In the genomic region with DNA sequence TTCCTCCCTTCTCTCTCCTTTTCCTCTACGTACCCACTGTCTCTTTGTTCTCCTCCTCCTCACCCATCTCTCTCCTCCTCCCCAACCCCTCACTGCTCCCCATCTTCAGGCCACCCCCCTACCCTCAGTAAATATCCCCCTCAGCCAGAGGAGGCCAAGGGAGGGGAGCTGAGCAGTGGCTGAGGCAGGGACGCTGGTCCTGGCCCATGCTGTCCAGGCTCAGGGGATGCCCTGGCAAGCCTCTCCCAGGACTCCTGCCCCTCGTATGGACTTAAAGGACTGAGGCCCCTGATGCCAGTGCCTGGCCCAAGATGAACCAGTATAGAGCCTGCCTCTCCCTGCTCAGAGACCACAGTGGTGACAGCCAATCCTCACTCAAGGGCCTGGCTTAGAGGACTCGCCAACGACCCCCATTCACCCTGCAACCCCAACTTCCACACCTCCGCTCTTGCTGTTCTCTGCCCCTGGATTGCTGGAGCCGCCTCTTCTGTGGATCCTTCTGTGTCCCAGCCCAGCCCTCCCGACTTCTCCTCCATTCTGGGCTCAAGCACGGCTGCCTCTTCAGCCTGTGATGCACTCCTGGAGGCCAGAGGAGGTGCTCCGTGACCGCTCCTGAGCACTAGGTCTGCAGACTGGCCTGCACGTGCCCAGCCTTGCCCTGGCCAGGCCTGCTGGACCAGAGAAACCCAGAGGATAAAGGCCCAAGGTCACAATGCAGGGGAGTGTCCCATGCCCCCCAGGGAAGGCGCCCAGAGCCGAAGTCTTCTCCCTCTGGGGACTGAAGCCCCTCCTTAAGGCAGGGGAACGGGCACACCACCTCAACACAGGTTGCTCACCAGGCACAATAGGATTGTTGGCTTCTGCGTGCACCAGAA, we compare ENCODE assay signal across 22 cellular contexts. TPM values are rescaled to one million over a fixed set of nuclear protein-coding genes. Genes with fewer than 3 reads are reported as not detected.
DNase-seq lines count a peak whose midpoint lies in the region; ATAC-seq and TF ChIP-seq lines count a peak whose summit lies in the region.
"Had no signal": no experiment of that assay in that cellular context is flagged by ENCODE, and none has a peak within 500 bp of the region (broad histone marks: within the 10 kb centered on the region; RNA-seq: fewer than 3 reads in every experiment).

No MANE protein-coding gene starts in this region.

- H3K4me2 ChIP-seq in HCT116 (ENCODE audit: low read length) (no peak overlapping the region), PC-3 (ENCODE audit: low read length) (no peak overlapping the region)

- no peaks in the 10 kb centered on the region for H3K9me3 ChIP-seq in HCT116 (ENCODE audit: control insufficient read depth in 1 of 2, insufficient read depth in 1 of 2, low read depth in 1 of 2, low read length in 2 of 2)
- no peaks in the 10 kb centered on the region for H3K9me3 ChIP-seq in PC-3 (ENCODE audit: low read length)
- no peaks in the 10 kb centered on the region for H3K9me3 ChIP-seq in gastrocnemius medialis
- H3K9me3 ChIP-seq: BE2C, pancreas, SJCRH30 had no signal

- no TSS peak for BruUV-seq in HCT116 (replicated peaks; lab: Mats Ljungman, UMichigan)
- no TSS peak for BruUV-seq in PC-3 (replicated peaks; lab: Mats Ljungman, UMichigan)

- no peaks in the 10 kb centered on the region for H3F3A ChIP-seq in PC-3 (ENCODE audit: low read length, unreplicated experiment)

- H4K20me1 ChIP-seq in HCT116 (ENCODE audit: insufficient read depth) (no peaks in the 10 kb centered on the region), PC-3 (ENCODE audit: low read length) (no peaks in the 10 kb centered on the region)

- CTCF ChIA-PET in activated CD4-positive, alpha-beta T cell treated with anti-CD3 and anti-CD28 coated beads, Interleukin-2, amount 10 ng/mL, durations not matched to agents 7 days and 5 days (lab: Charles Lee), result interaction anchor here (1.0 to 1.7 kb wide), 2 partner anchors 16 to 20 kb away, joined by 6 to 8 read pairs; a partner anchor contains a TSS
- CTCF ChIA-PET in HCT116 (lab: Charles Lee) (interaction anchor here (0.6 kb wide), 1 partner anchor 12 kb away, joined by 3 read pairs; no protein-coding TSS in a partner anchor), PC-3 (lab: Charles Lee) (no interaction called here)

- no peaks in the 10 kb centered on the region for H3K79me2 ChIP-seq in HCT116 (ENCODE audit: insufficient read depth, low read length)
- H3K79me2 ChIP-seq in PC-3 (ENCODE audit: low read length), result no peaks in the 10 kb centered on the region

- 0 out of 2 replicates have a peak, but pooled peaks have one; percentile 6 for ATAC-seq in HCT116
- no peak for ATAC-seq in stimulated activated effector memory CD8-positive, alpha-beta T cell treated with anti-CD3 and anti-CD28 coated beads, Interleukin-12 subunit alpha, Interleukin-12 subunit beta, amount 100 ng/mL, for 72 hours
- ATAC-seq in PC-3, result no peak
- ATAC-seq in gastrocnemius medialis, result no peak
- ATAC-seq: pancreas had no signal

- H3K27ac ChIP-seq in HCT116 (ENCODE audit: low read depth, low read length), result no peak overlapping the region
- H3K27ac ChIP-seq in PC-3 (ENCODE audit: low read length), result no peak overlapping the region
- no peak overlapping the region for H3K27ac ChIP-seq in gastrocnemius medialis
- H3K27ac ChIP-seq: epithelial cell of prostate, pancreas, SJCRH30 had no signal

- RAD21 ChIA-PET in HCT116 (lab: Charles Lee; ENCODE audit: low non-redundant PET in 1 of 2, low total read pairs in 2 of 2, uncharacterized antibody in 2 of 2, unreplicated experiment in 2 of 2), result no interaction called here

- POLR2A ChIA-PET in activated CD4-positive, alpha-beta T cell treated with anti-CD3 and anti-CD28 coated beads, Interleukin-2, amount 10 ng/mL, durations not matched to agents 7 days and 5 days (lab: Charles Lee), result no interaction called here
- POLR2A ChIA-PET in HCT116 (lab: Charles Lee), result no interaction called here
- POLR2A ChIA-PET in PC-3 (lab: Charles Lee; ENCODE audit: unreplicated experiment), result no interaction called here

- H3K36me3 ChIP-seq in HCT116 (ENCODE audit: control insufficient read depth in 1 of 2, insufficient read depth in 2 of 2, low read length in 2 of 2) (no peaks in the 10 kb centered on the region), PC-3 (ENCODE audit: low read depth, low read length) (no peaks in the 10 kb centered on the region), gastrocnemius medialis (no peaks in the 10 kb centered on the region)
- H3K36me3 ChIP-seq: BE2C, pancreas, SJCRH30 had no signal

- peak overlapping the region; percentile 64 for H3K27ac Mint-ChIP-seq in activated CD4-positive, alpha-beta T cell treated with anti-CD3 and anti-CD28 coated beads, Interleukin-2, amount 10 ng/mL, durations not matched to agents 7 days and 5 days
- peak overlapping the region in 4 of 6 donors; percentile 39 to 73 (median 58) for H3K27ac Mint-ChIP-seq in immature natural killer cell
- H3K27ac Mint-ChIP-seq in stimulated activated effector memory CD8-positive, alpha-beta T cell treated with anti-CD3 and anti-CD28 coated beads, Interleukin-12 subunit alpha, Interleukin-12 subunit beta, amount 100 ng/mL, for 72 hours, result peak overlapping the region; percentile 96
- H3K27ac Mint-ChIP-seq: HFFc6 had no signal

- H2AFZ ChIP-seq in HCT116 (ENCODE audit: low read depth, low read length, poor library complexity, severe bottlenecking), result no peak overlapping the region
- H2AFZ ChIP-seq in PC-3 (ENCODE audit: low read length), result no peak overlapping the region

- H3K4me3 Mint-ChIP-seq in activated CD4-positive, alpha-beta T cell treated with anti-CD3 and anti-CD28 coated beads, Interleukin-2, amount 10 ng/mL, durations not matched to agents 7 days and 5 days, result no peak overlapping the region
- H3K4me3 Mint-ChIP-seq in immature natural killer cell, result no peak overlapping the region
- H3K4me3 Mint-ChIP-seq in stimulated activated effector memory CD8-positive, alpha-beta T cell treated with anti-CD3 and anti-CD28 coated beads, Interleukin-12 subunit alpha, Interleukin-12 subunit beta, amount 100 ng/mL, for 72 hours, result no peak overlapping the region
- H3K4me3 Mint-ChIP-seq: HFFc6 had no signal

- no peaks in the 10 kb centered on the region for H3K9me2 ChIP-seq in HCT116 (ENCODE audit: insufficient read depth)
- no peaks in the 10 kb centered on the region for H3K9me2 ChIP-seq in PC-3 (replicated peaks; ENCODE audit: low read length)

- no peak for TF ChIP-seq POLR2A in HCT116 (IDR thresholded peaks at IDR 0.05; ENCODE audit: borderline replicate concordance, extremely low read depth, insufficient read depth, insufficient read length)
- no peak for TF ChIP-seq POLR2A in gastrocnemius medialis (IDR thresholded peaks at IDR 0.05)

- H3K4me1 ChIP-seq in HCT116 (ENCODE audit: control insufficient read depth in 1 of 2, insufficient read depth in 2 of 2, low read length in 2 of 2) (no peaks in the 10 kb centered on the region), PC-3 (ENCODE audit: insufficient read depth, low read length) (no peaks in the 10 kb centered on the region), gastrocnemius medialis (no peaks in the 10 kb centered on the region)
- H3K4me1 ChIP-seq: BE2C, pancreas had no signal

- in situ Hi-C loops in gastrocnemius medialis (cut with MboI; ENCODE audit: low sequenced_read_pairs in 4 of 4), result no loop called here

- no peaks in the 10 kb centered on the region for H3K27me3 ChIP-seq in HCT116 (ENCODE audit: insufficient read depth, low read length)
- H3K27me3 ChIP-seq in PC-3 (ENCODE audit: low read length), result no peaks in the 10 kb centered on the region
- H3K27me3 ChIP-seq in gastrocnemius medialis, result peaks cover 0 to 4% (median 0%) of the 10 kb centered on the region in 3 donors
- H3K27me3 ChIP-seq: BE2C, pancreas, SJCRH30 had no signal

- no peak for TF ChIP-seq RAD21 in HCT116 (IDR thresholded peaks at IDR 0.05; ENCODE audit: low read depth)

- H3K4me3 ChIP-seq in HCT116 (replicated peaks in 1 of 2; ENCODE audit: low read depth in 1 of 2, low read length in 2 of 2) (no peak overlapping the region), PC-3 (ENCODE audit: low read length) (no peak overlapping the region), gastrocnemius medialis (no peak overlapping the region)
- H3K4me3 ChIP-seq: pancreas, SJCRH30 had no signal

- no peaks in the 10 kb centered on the region for H3K27me3 Mint-ChIP-seq in activated CD4-positive, alpha-beta T cell treated with anti-CD3 and anti-CD28 coated beads, Interleukin-2, amount 10 ng/mL, durations not matched to agents 7 days and 5 days
- peaks cover 6 to 12% (median 8%) of the 10 kb centered on the region in 3 donors for H3K27me3 Mint-ChIP-seq in immature natural killer cell (ENCODE audit: low read depth in 3 of 3)
- H3K27me3 Mint-ChIP-seq: activated B cell treated with CpG ODN at 0.5 μM for 24 hours had no signal

- H3K36me3 Mint-ChIP-seq in activated CD4-positive, alpha-beta T cell treated with anti-CD3 and anti-CD28 coated beads, Interleukin-2, amount 10 ng/mL, durations not matched to agents 7 days and 5 days (ENCODE audit: low read depth), result peaks cover under 1% of the 10 kb centered on the region
- H3K36me3 Mint-ChIP-seq in immature natural killer cell, result no peaks in the 10 kb centered on the region
- H3K36me3 Mint-ChIP-seq in stimulated activated effector memory CD8-positive, alpha-beta T cell treated with anti-CD3 and anti-CD28 coated beads, Interleukin-12 subunit alpha, Interleukin-12 subunit beta, amount 100 ng/mL, for 72 hours, result peaks cover 14% of the 10 kb centered on the region

- intact Hi-C loops in HCT116 (cut with micrococcal nuclease), result no loop called here
- intact Hi-C loops in PC-3 (cut with micrococcal nuclease), result no loop called here
- intact Hi-C loops in gastrocnemius medialis (cut with DNase I; ENCODE audit: low total_unique reads), result no loop called here

- H3K9ac ChIP-seq in HCT116 (ENCODE audit: low read length) (no peak overlapping the region), PC-3 (ENCODE audit: low read length) (no peak overlapping the region)

- no peak for DNase-seq in activated CD4-positive, alpha-beta T cell treated with anti-CD3 and anti-CD28 coated beads, Interleukin-2, amount 10 ng/mL, durations not matched to agents 7 days and 5 days
- DNase-seq in activated CD4-positive, alpha-beta T cell treated with anti-CD3 and anti-CD28 coated beads for 48 hours, result no peak
- DNase-seq in HCT116 (ENCODE audit: low read depth, low spot score) (no peak), immature natural killer cell (no peak), PC-3 (no peak), NCI-H2196 (lab: John Stamatoyannopoulos, UW; ENCODE audit: unreplicated experiment) (no peak), gastrocnemius medialis (no peak)
- DNase-seq in stimulated activated effector memory CD8-positive, alpha-beta T cell treated with anti-CD3 and anti-CD28 coated beads, Interleukin-12 subunit alpha, Interleukin-12 subunit beta, amount 100 ng/mL, for 72 hours (ENCODE audit: low spot score in 2 of 2), result no peak
- DNase-seq: activated B cell treated with CpG ODN at 0.5 μM for 24 hours, BE2C, HFFc6, Kasumi-1, NCI-H1105, NCI-H2107, NCI-H524 treated with DMSO at 0.1 percent for 48 hours, SJCRH30 had no signal

- peaks cover 75% of the 10 kb centered on the region for H3K4me1 Mint-ChIP-seq in activated CD4-positive, alpha-beta T cell treated with anti-CD3 and anti-CD28 coated beads, Interleukin-2, amount 10 ng/mL, durations not matched to agents 7 days and 5 days
- H3K4me1 Mint-ChIP-seq in immature natural killer cell, result peaks cover 38 to 39% of the 10 kb centered on the region in 2 donors
- peaks cover 93% of the 10 kb centered on the region for H3K4me1 Mint-ChIP-seq in stimulated activated effector memory CD8-positive, alpha-beta T cell treated with anti-CD3 and anti-CD28 coated beads, Interleukin-12 subunit alpha, Interleukin-12 subunit beta, amount 100 ng/mL, for 72 hours

- no peaks in the 10 kb centered on the region for H3K9me3 Mint-ChIP-seq in activated CD4-positive, alpha-beta T cell treated with anti-CD3 and anti-CD28 coated beads, Interleukin-2, amount 10 ng/mL, durations not matched to agents 7 days and 5 days
- H3K9me3 Mint-ChIP-seq in immature natural killer cell, result no peaks in the 10 kb centered on the region
- H3K9me3 Mint-ChIP-seq in stimulated activated effector memory CD8-positive, alpha-beta T cell treated with anti-CD3 and anti-CD28 coated beads, Interleukin-12 subunit alpha, Interleukin-12 subunit beta, amount 100 ng/mL, for 72 hours, result no peaks in the 10 kb centered on the region
- H3K9me3 Mint-ChIP-seq: activated B cell treated with CpG ODN at 0.5 μM for 24 hours, HFFc6 had no signal

- TF ChIP-seq CTCF in HCT116 (IDR thresholded peaks at IDR 0.05 in 2 of 3, conservative IDR thresholded peaks at IDR 0.05 in 1 of 3; ENCODE audit: borderline replicate concordance in 1 of 3, insufficient read depth in 1 of 3, low read depth in 2 of 3, low read length in 2 of 3) (no peak), PC-3 (conservative IDR thresholded peaks at IDR 0.05; ENCODE audit: low read depth, low read length) (no peak), gastrocnemius medialis (IDR thresholded peaks at IDR 0.05 in 4 of 5, conservative IDR thresholded peaks at IDR 0.05 in 1 of 5) (no peak)

RNA-seq across cellular contexts. Expression of a gene that starts 9.5 kb away (rescaled TPM):
- total RNA-seq in activated CD4-positive, alpha-beta T cell treated with anti-CD3 and anti-CD28 coated beads, Interleukin-2, amount 10 ng/mL, durations not matched to agents 7 days and 5 days, result 10 to 100 TPM; 11.9 to 14.2 TPM
- total RNA-seq in HCT116 (2021; ENCODE audit: unreplicated experiment), result 24.5 TPM
- 21.5 and 25.6 TPM in 2 replicates for polyA plus RNA-seq in HCT116 (2012)
- polyA plus RNA-seq in immature natural killer cell, result 100 to 1,000 TPM; 272 to 875 (median 555) TPM
- total RNA-seq in PC-3 (2014; rRNA removed), result 6.9 and 16.7 TPM in 2 replicates
- total RNA-seq in gastrocnemius medialis, result 1 to 10 TPM; 1.6 to 4.0 (median 2.9) TPM

RNA-seq across cellular contexts. Expression of a gene that starts 16.4 kb away (rescaled TPM):
- under 1 TPM in 1 of 2 experiments, not detected in 1; 0.22 TPM for total RNA-seq in activated CD4-positive, alpha-beta T cell treated with anti-CD3 and anti-CD28 coated beads, Interleukin-2, amount 10 ng/mL, durations not matched to agents 7 days and 5 days
- 0.34 TPM for total RNA-seq in HCT116 (2021; ENCODE audit: unreplicated experiment)
- 0.09 and 0.56 TPM in 2 replicates for polyA plus RNA-seq in HCT116 (2012)
- not detected for polyA plus RNA-seq in immature natural killer cell
- total RNA-seq in PC-3 (2014; rRNA removed), result not detected in 2 replicates
- not detected for total RNA-seq in gastrocnemius medialis
- total RNA-seq: A172; frontal cortex; left lobe of liver; pancreas; SJCRH30; T-helper 2 cell treated with Interferon-gamma antibody and Interleukin-4, amounts not matched to agents 100 ng/mL and 5 ng/mL, for 36 hours had no signal

RNA-seq across cellular contexts. Expression of a gene that starts 38.4 kb away (rescaled TPM):
- under 1 TPM in 1 of 2 experiments, not detected in 1; 0.06 TPM for total RNA-seq in activated CD4-positive, alpha-beta T cell treated with anti-CD3 and anti-CD28 coated beads, Interleukin-2, amount 10 ng/mL, durations not matched to agents 7 days and 5 days
- total RNA-seq in HCT116 (2021; ENCODE audit: unreplicated experiment) (0.47 TPM), PC-3 (2014; rRNA removed) (0.12 TPM in 1 of 2 replicates, not detected in the other), gastrocnemius medialis (1 to 10 TPM; 2.4 to 5.6 (median 3.6) TPM)
- polyA plus RNA-seq in HCT116 (2012), result 0.21 and 0.27 TPM in 2 replicates
- under 1 TPM in 1 of 3 donors, not detected in 2; 0.83 TPM for polyA plus RNA-seq in immature natural killer cell
- total RNA-seq: A172, HFFc6, SJCRH30 had no signal

RNA-seq across cellular contexts. Expression of a gene that starts 53.9 kb away (rescaled TPM):
- total RNA-seq in activated CD4-positive, alpha-beta T cell treated with anti-CD3 and anti-CD28 coated beads, Interleukin-2, amount 10 ng/mL, durations not matched to agents 7 days and 5 days, result 100 to 1,000 TPM; 126 to 128 TPM
- 160 TPM for total RNA-seq in HCT116 (2021; ENCODE audit: unreplicated experiment)
- 53.5 and 64.4 TPM in 2 replicates for polyA plus RNA-seq in HCT116 (2012)
- 100 to 1,000 TPM; 161 to 252 (median 173) TPM for polyA plus RNA-seq in immature natural killer cell
- total RNA-seq in PC-3 (2014; rRNA removed), result 164 and 169 TPM in 2 replicates
- total RNA-seq in gastrocnemius medialis, result 100 to 1,000 TPM; 237 to 512 (median 313) TPM
